8 cellular contexts compared by ENCODE assay signal in the genomic region with DNA sequence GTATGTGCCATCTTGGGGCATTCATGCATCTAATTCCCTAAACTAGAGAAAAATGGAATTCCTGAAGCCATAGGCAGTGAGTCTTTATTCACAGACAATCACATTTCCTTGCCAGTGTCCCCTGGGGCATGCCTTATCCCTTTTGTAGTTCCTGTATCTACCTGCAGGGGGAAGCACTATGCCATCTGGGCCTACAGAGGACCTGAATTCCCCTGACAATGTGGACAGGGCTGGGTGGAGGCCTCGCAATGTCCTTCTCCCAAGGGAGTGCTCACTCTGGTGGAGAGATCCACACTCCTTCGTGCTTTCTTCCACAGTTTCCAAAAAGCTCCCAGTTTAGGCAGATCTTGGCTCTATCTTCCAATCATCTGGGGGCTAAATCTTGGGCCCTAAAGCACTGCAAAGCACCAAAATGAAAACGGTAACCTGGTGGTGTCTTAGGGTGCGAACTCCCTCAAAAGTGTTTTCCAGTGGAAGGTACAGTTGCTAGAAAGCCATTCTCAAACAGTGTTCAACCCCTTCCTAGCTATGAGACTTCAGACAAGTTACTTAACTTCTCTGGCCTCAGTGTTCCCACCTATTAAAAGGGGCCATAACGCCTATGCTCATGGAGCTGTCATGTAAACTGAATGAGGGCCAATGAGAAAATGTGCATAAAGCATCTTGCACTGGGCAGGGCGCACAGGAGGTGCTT. TPM values are rescaled to one million over a fixed set of nuclear protein-coding genes. Genes with fewer than 3 reads are reported as not detected.
A peak's percentile ranks its signal among the peaks of the same experiment; 100 is the strongest.
DNase-seq lines count a peak whose midpoint lies in the region; ATAC-seq, FAIRE-seq and TF ChIP-seq lines count a peak whose summit lies in the region.

No MANE protein-coding gene starts in this region.

- DNase-seq in GM12891 (ENCODE audit: insufficient read length, low spot score), result peak; percentile 53
- peak; percentile 30 for DNase-seq in NCI-H345 treated with DMSO at 0.1 percent for 48 hours (lab: John Stamatoyannopoulos, UW; ENCODE audit: unreplicated experiment)
- peak; percentile 69 for DNase-seq in activated CD4-positive, alpha-beta T cell treated with anti-CD3 and anti-CD28 coated beads for 48 hours
- DNase-seq in dermis blood vessel endothelial cell, result peak; percentile 85
- DNase-seq in lung microvascular endothelial cell (ENCODE audit: low read depth in 2 of 2), result peak; percentile 78 to 81
- DNase-seq in stimulated activated CD8-positive, alpha-beta memory T cell treated with anti-CD3 and anti-CD28 coated beads, Interleukin-7, amount 100 ng/mL, for 4 hours (ENCODE audit: low read depth in 2 of 2), result peak; percentile 10 to 41

- TF ChIP-seq CTCF in 22Rv1 (IDR thresholded peaks at IDR 0.05), result peak; percentile 91

- no peak overlapping the region for H3K27ac ChIP-seq in 22Rv1

- peak; percentile 73 for ATAC-seq in HG03135 (IDR thresholded peaks at IDR 0.05; ENCODE audit: unreplicated experiment)

- TF ChIP-seq POLR2A in GM12891 (IDR thresholded peaks at IDR 0.05; ENCODE audit: low read depth, low read length), result no peak

- FAIRE-seq in GM12891 (lab: Jason Lieb, UNC), result peak; percentile 81

TF ChIP-seq in GM12891, 5 proteins besides CTCF, POLR2A, EP300 and RAD21:
- TF ChIP-seq POLR2AphosphoS5 (IDR thresholded peaks at IDR 0.05; ENCODE audit: low read depth, low read length), result no peak
- TF ChIP-seq POU2F2 (IDR thresholded peaks at IDR 0.05; ENCODE audit: low read depth, low read length), result no peak

RNA-seq across cellular contexts. Expression of gene WHRN, which starts 17.5 kb away (rescaled TPM):
- polyA plus RNA-seq in GM12891 (2012; ENCODE audit: low read depth, missing spikeins), result 1.9 TPM
- total RNA-seq in dermis blood vessel endothelial cell, result 0.09 and 0.17 TPM in 2 replicates
- total RNA-seq in lung microvascular endothelial cell, result 0.20 and 0.22 TPM in 2 replicates

Comparison
In these comparisons a context has a peak if more than half of its experiments do, and no peak if none do; other contexts are left out.
1. DNase-seq: peak in every context shown above with its lines; median percentile 85 in dermis blood vessel endothelial cell; 80 in lung microvascular endothelial cell; 69 in activated CD4-positive, alpha-beta T cell treated with anti-CD3 and anti-CD28 coated beads for 48 hours; 53 in GM12891; 30 in NCI-H345 treated with DMSO at 0.1 percent for 48 hours; 26 in stimulated activated CD8-positive, alpha-beta memory T cell treated with anti-CD3 and anti-CD28 coated beads, Interleukin-7, amount 100 ng/mL, for 4 hours.